In the genomic region with DNA sequence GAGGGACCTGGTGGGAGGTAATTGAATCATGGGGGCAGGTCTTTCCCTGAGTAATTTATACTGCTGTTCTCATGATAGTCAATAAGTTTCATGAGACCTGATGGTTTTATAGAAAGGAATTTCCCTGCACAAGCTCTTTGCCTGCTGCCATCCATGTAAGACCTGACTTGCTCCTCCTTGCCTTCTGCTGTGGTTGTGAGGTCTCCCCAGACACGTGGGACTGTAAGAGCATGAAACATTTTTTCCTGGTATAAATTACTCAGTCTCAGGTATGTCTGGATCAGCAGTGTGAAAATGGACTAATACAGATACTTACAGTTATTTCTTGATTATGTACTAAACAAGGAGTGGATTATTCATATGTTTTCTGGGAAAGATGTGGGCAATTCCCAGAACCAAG, we compare ENCODE assay signal across 14 cellular contexts. TPM values are rescaled to one million over a fixed set of nuclear protein-coding genes. Genes with fewer than 3 reads are reported as not detected.
DNase-seq lines count a peak whose midpoint lies in the region; ATAC-seq lines count a peak whose summit lies in the region.
"Had no signal": no experiment of that assay in that cellular context is flagged by ENCODE, and none has a peak within 500 bp of the region (broad histone marks: within the 10 kb centered on the region; RNA-seq: fewer than 3 reads in every experiment).

No MANE protein-coding gene starts in this region.

- CTCF ChIA-PET in activated naive CD4-positive, alpha-beta T cell treated with anti-CD3 and anti-CD28 coated beads, Interleukin-2, amount 10 ng/mL, durations not matched to agents 7 days and 5 days (lab: Charles Lee), result no interaction called here

- H4K20me1 ChIP-seq in BLaER1, result peaks cover 16% of the 10 kb centered on the region

- H3K36me3 ChIP-seq in BLaER1 (peaks cover 13% of the 10 kb centered on the region), skeletal muscle tissue (ENCODE audit: control insufficient read depth in 3 of 3, insufficient read depth in 3 of 3, low read length in 3 of 3) (peaks cover 2 to 7% (median 3%) of the 10 kb centered on the region in 3 donors)
- H3K36me3 ChIP-seq: breast epithelium had no signal

- DNase-seq in OCI-M1 (lab: John Stamatoyannopoulos, UW) (peak; percentile 23), dermis blood vessel endothelial cell (no peak), NCI-H2227 (lab: John Stamatoyannopoulos, UW; ENCODE audit: unreplicated experiment) (no peak), NCI-H146 (lab: John Stamatoyannopoulos, UW) (no peak)
- no peak for DNase-seq in activated naive CD4-positive, alpha-beta T cell treated with anti-CD3 and anti-CD28 coated beads, Interleukin-2, amount 10 ng/mL, durations not matched to agents 7 days and 5 days
- DNase-seq: heart left ventricle, right cardiac atrium had no signal

- H3K4me2 ChIP-seq in BLaER1, result peak overlapping the region; percentile 92

- no peaks in the 10 kb centered on the region for H3K27me3 Mint-ChIP-seq in activated naive CD4-positive, alpha-beta T cell treated with anti-CD3 and anti-CD28 coated beads, Interleukin-2, amount 10 ng/mL, durations not matched to agents 7 days and 5 days

- H3K27ac Mint-ChIP-seq in activated naive CD4-positive, alpha-beta T cell treated with anti-CD3 and anti-CD28 coated beads, Interleukin-2, amount 10 ng/mL, durations not matched to agents 7 days and 5 days, result peak overlapping the region; percentile 97

- H3K27ac ChIP-seq in BLaER1, result peak overlapping the region; percentile 97
- H3K27ac ChIP-seq in skeletal muscle tissue (ENCODE audit: low read depth, low read length), result peak overlapping the region; percentile 46

- H3K9ac ChIP-seq in BLaER1, result peak overlapping the region; percentile 43; the same call in 1 of the 2 replicates
- H3K9ac ChIP-seq in skeletal muscle tissue (ENCODE audit: low read depth in 1 of 3, low read length in 3 of 3), result no peak overlapping the region

- H3K4me3 ChIP-seq in BLaER1 (peak overlapping the region; percentile 62), skeletal muscle tissue (ENCODE audit: low read length in 3 of 3) (no peak overlapping the region)
- H3K4me3 ChIP-seq: heart left ventricle had no signal

- no peak for ATAC-seq in HG03520 (IDR thresholded peaks at IDR 0.05; ENCODE audit: unreplicated experiment)
- ATAC-seq: heart left ventricle, left lobe of liver, right cardiac atrium had no signal

- H3K4me1 ChIP-seq in BLaER1, result peaks cover 56% of the 10 kb centered on the region
- H3K4me1 ChIP-seq in skeletal muscle tissue (ENCODE audit: control insufficient read depth in 3 of 3, insufficient read depth in 3 of 3, low read length in 3 of 3), result peaks cover 18 to 30% (median 21%) of the 10 kb centered on the region in 3 donors

- H3K36me3 Mint-ChIP-seq in activated naive CD4-positive, alpha-beta T cell treated with anti-CD3 and anti-CD28 coated beads, Interleukin-2, amount 10 ng/mL, durations not matched to agents 7 days and 5 days, result peaks cover 24% of the 10 kb centered on the region

- H3K4me1 Mint-ChIP-seq in activated naive CD4-positive, alpha-beta T cell treated with anti-CD3 and anti-CD28 coated beads, Interleukin-2, amount 10 ng/mL, durations not matched to agents 7 days and 5 days, result peaks cover 66% of the 10 kb centered on the region

- H3K9me3 ChIP-seq in BLaER1 (peaks cover 37% of the 10 kb centered on the region), skeletal muscle tissue (ENCODE audit: control insufficient read depth in 3 of 3, low read length in 3 of 3) (no peaks in the 10 kb centered on the region)

- H3K27me3 ChIP-seq in BLaER1 (no peaks in the 10 kb centered on the region), skeletal muscle tissue (ENCODE audit: control insufficient read depth in 3 of 3, insufficient read depth in 3 of 3, low read length in 3 of 3) (no peaks in the 10 kb centered on the region)
- H3K27me3 ChIP-seq: breast epithelium, heart left ventricle had no signal

- peaks cover 16% of the 10 kb centered on the region for H3K9me3 Mint-ChIP-seq in activated naive CD4-positive, alpha-beta T cell treated with anti-CD3 and anti-CD28 coated beads, Interleukin-2, amount 10 ng/mL, durations not matched to agents 7 days and 5 days

- H3K4me3 Mint-ChIP-seq in activated naive CD4-positive, alpha-beta T cell treated with anti-CD3 and anti-CD28 coated beads, Interleukin-2, amount 10 ng/mL, durations not matched to agents 7 days and 5 days, result no peak overlapping the region

RNA-seq across cellular contexts. Expression of gene TRIM38, which starts 1.9 kb away (rescaled TPM):
- total RNA-seq in skeletal muscle tissue (5.2 TPM), dermis blood vessel endothelial cell (8.9 and 9.9 TPM in 2 replicates)

RNA-seq across cellular contexts. Expression of gene SLC17A2, which starts 30.2 kb away (rescaled TPM):
- total RNA-seq in skeletal muscle tissue (not detected), dermis blood vessel endothelial cell (not detected in 2 replicates)
- total RNA-seq: breast epithelium, Daoy, heart left ventricle, LHCN-M2, right cardiac atrium had no signal
